In genomic region chr6:110130362-110130761, GRCh38 we compare ENCODE assay signal across 1 cellular context.
TF ChIP-seq lines count a peak whose summit lies in the region.

No MANE protein-coding gene starts in this region.

TF ChIP-seq in HEK293, 187 proteins besides CTCF, POLR2A, EP300 and RAD21 (continued from another document):
- TF ChIP-seq, protein P1, sequence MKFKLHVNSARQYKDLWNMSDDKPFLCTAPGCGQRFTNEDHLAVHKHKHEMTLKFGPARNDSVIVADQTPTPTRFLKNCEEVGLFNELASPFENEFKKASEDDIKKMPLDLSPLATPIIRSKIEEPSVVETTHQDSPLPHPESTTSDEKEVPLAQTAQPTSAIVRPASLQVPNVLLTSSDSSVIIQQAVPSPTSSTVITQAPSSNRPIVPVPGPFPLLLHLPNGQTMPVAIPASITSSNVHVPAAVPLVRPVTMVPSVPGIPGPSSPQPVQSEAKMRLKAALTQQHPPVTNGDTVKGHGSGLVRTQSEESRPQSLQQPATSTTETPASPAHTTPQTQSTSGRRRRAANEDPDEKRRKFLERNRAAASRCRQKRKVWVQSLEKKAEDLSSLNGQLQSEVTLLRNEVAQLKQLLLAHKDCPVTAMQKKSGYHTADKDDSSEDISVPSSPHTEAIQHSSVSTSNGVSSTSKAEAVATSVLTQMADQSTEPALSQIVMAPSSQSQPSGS (tag by site-specific recombination; IDR thresholded peaks at IDR 0.05; ENCODE audit: low read depth): no peak
- peak; percentile 66 for TF ChIP-seq ZNF146 (tag by site-specific recombination; IDR thresholded peaks at IDR 0.05)
- TF ChIP-seq SCRT1 (tag by site-specific recombination; IDR thresholded peaks at IDR 0.05; ENCODE audit: borderline replicate concordance): no peak
- TF ChIP-seq SETDB1 (IDR thresholded peaks at IDR 0.05; ENCODE audit: insufficient read length, low read length): peak; percentile 38
